ENCODE assay signal across 14 cellular contexts in the genomic region with DNA sequence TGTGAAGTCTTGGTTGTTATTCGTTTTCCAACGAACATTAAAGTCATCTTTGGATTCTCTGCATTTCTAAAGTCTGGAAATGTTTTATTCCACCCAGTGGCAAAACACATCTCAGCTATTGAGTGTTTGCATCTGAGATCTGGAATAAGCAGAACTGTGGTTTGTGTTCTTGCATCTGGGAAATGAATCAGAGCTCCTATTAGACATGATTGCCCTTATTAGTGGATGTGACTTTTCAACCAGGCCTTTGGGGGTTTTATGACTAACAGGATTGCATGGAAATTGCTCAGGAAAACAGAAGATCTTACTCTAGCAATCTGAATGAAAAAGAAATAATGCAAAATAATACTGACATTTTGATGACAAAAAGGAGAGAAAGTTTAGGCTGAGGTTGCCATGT.
DNase-seq lines count a peak whose midpoint lies in the region; ATAC-seq, FAIRE-seq and TF ChIP-seq lines count a peak whose summit lies in the region.
"Had no signal": no experiment of that assay in that cellular context is flagged by ENCODE, and none has a peak within 500 bp of the region (broad histone marks: within the 10 kb centered on the region; RNA-seq: fewer than 3 reads in every experiment).

No MANE protein-coding gene starts in this region.

- no peak overlapping the region for H3K4me2 ChIP-seq in fibroblast of lung (ENCODE audit: extremely low read depth, insufficient read depth, low read length)

- no peaks in the 10 kb centered on the region for H3K4me1 ChIP-seq in fibroblast of lung (ENCODE audit: control insufficient read depth, extremely low read depth, insufficient read depth, low read length)

- peak; percentile 62 for ATAC-seq in SK-N-SH treated with all-trans-retinoic acid at 6 μM for 48 hours
- ATAC-seq: activated CD8-positive, alpha-beta T cell treated with anti-CD3 and anti-CD28 coated beads, Interleukin-2, amount 10 ng/mL, durations not matched to agents 7 days and 5 days; natural killer cell treated with Interleukin-12 subunit alpha and Interleukin-12 subunit beta and Interleukin-15 and Interleukin-18, amount 100 ng/mL, for 72 hours; PC-3 had no signal

- H4K20me1 ChIP-seq in fibroblast of lung (ENCODE audit: control insufficient read depth, extremely low read depth, insufficient read depth, low read length) = no peaks in the 10 kb centered on the region

- H3K9me3 ChIP-seq in fibroblast of lung (ENCODE audit: control insufficient read depth, insufficient read depth, low read depth, low read length) = no peaks in the 10 kb centered on the region

- DNase-seq in EL (peak; percentile 82), fibroblast of lung (ENCODE audit: low read depth in 2 of 2) (peak; percentile 89), renal cortical epithelial cell (ENCODE audit: low read depth) (peak; percentile 93), NCI-H1694 (lab: John Stamatoyannopoulos, UW) (no peak), NCI-H2196 treated with DMSO at 0.1 percent for 48 hours (lab: John Stamatoyannopoulos, UW; ENCODE audit: unreplicated experiment) (no peak), frontal cortex (ENCODE audit: low spot score in 2 of 2) (no peak)
- no peak for DNase-seq in activated CD4-positive, alpha-beta T cell treated with anti-CD3 and anti-CD28 coated beads, Interleukin-2, amount 50 U/mL, for 48 hours
- DNase-seq: activated CD8-positive, alpha-beta T cell treated with anti-CD3 and anti-CD28 coated beads, Interleukin-2, amount 10 ng/mL, durations not matched to agents 7 days and 5 days; DMS79; NCI-H1436 treated with DMSO at 0.1 percent for 48 hours; PC-3 had no signal

- H3K27ac ChIP-seq in fibroblast of lung (ENCODE audit: insufficient read depth, low read length) = no peak overlapping the region
- H3K27ac ChIP-seq: VCaP had no signal

- no peak for FAIRE-seq in frontal cortex (lab: Jason Lieb, UNC)

- H3K36me3 ChIP-seq in fibroblast of lung (ENCODE audit: control insufficient read depth, insufficient read depth, low read length) = no peaks in the 10 kb centered on the region

- no peak overlapping the region for H3K9ac ChIP-seq in fibroblast of lung (ENCODE audit: insufficient read depth, low read length)

- no peak overlapping the region for H3K4me3 ChIP-seq in fibroblast of lung (replicated peaks in 1 of 4; ENCODE audit: control extremely low read depth in 1 of 4, insufficient read depth in 1 of 4, low read depth in 3 of 4, low read length in 4 of 4)

- H3K27me3 ChIP-seq in fibroblast of lung (ENCODE audit: control insufficient read depth, insufficient read depth, low read length) = no peaks in the 10 kb centered on the region

- no peaks in the 10 kb centered on the region for H3K79me2 ChIP-seq in fibroblast of lung (ENCODE audit: control insufficient read depth, insufficient read depth, low read length)

- no peak overlapping the region for H2AFZ ChIP-seq in fibroblast of lung (ENCODE audit: low read length)

- no peak for TF ChIP-seq CTCF in fibroblast of lung (conservative IDR thresholded peaks at IDR 0.05 in 1 of 2, IDR thresholded peaks at IDR 0.05 in 1 of 2; ENCODE audit: low read depth in 1 of 2, low read length in 2 of 2)

TF ChIP-seq in SK-N-SH treated with all-trans-retinoic acid at 6 μM for 48 hours, 23 proteins besides CTCF, POLR2A, EP300 and RAD21:
- TF ChIP-seq ESRRG (CRISPR knock-in tag; IDR thresholded peaks at IDR 0.05) (no peak), GLIS3 (CRISPR knock-in tag; IDR thresholded peaks at IDR 0.05) (no peak), ZFP3 (CRISPR knock-in tag; IDR thresholded peaks at IDR 0.05) (no peak), ARNTL (CRISPR knock-in tag; IDR thresholded peaks at IDR 0.05; ENCODE audit: borderline replicate concordance, low read depth) (no peak), BACH2 (CRISPR knock-in tag; IDR thresholded peaks at IDR 0.05; ENCODE audit: borderline replicate concordance) (no peak), TOX (CRISPR knock-in tag; IDR thresholded peaks at IDR 0.05; ENCODE audit: borderline replicate concordance) (no peak), ISL1 (CRISPR knock-in tag; IDR thresholded peaks at IDR 0.05) (no peak), ZC3H10 (CRISPR knock-in tag; IDR thresholded peaks at IDR 0.05) (no peak), ZFP30 (CRISPR knock-in tag; IDR thresholded peaks at IDR 0.05) (no peak), ZNF8 (CRISPR knock-in tag; IDR thresholded peaks at IDR 0.05) (no peak), SNAI2 (CRISPR knock-in tag; IDR thresholded peaks at IDR 0.05) (no peak)
- TF ChIP-seq, protein P1, sequence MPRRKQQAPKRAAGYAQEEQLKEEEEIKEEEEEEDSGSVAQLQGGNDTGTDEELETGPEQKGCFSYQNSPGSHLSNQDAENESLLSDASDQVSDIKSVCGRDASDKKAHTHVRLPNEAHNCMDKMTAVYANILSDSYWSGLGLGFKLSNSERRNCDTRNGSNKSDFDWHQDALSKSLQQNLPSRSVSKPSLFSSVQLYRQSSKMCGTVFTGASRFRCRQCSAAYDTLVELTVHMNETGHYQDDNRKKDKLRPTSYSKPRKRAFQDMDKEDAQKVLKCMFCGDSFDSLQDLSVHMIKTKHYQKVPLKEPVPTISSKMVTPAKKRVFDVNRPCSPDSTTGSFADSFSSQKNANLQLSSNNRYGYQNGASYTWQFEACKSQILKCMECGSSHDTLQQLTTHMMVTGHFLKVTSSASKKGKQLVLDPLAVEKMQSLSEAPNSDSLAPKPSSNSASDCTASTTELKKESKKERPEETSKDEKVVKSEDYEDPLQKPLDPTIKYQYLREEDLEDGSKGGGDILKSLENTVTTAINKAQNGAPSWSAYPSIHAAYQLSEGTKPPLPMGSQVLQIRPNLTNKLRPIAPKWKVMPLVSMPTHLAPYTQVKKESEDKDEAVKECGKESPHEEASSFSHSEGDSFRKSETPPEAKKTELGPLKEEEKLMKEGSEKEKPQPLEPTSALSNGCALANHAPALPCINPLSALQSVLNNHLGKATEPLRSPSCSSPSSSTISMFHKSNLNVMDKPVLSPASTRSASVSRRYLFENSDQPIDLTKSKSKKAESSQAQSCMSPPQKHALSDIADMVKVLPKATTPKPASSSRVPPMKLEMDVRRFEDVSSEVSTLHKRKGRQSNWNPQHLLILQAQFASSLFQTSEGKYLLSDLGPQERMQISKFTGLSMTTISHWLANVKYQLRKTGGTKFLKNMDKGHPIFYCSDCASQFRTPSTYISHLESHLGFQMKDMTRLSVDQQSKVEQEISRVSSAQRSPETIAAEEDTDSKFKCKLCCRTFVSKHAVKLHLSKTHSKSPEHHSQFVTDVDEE (CRISPR knock-in tag; IDR thresholded peaks at IDR 0.05) = no peak
- TF ChIP-seq, protein P2, sequence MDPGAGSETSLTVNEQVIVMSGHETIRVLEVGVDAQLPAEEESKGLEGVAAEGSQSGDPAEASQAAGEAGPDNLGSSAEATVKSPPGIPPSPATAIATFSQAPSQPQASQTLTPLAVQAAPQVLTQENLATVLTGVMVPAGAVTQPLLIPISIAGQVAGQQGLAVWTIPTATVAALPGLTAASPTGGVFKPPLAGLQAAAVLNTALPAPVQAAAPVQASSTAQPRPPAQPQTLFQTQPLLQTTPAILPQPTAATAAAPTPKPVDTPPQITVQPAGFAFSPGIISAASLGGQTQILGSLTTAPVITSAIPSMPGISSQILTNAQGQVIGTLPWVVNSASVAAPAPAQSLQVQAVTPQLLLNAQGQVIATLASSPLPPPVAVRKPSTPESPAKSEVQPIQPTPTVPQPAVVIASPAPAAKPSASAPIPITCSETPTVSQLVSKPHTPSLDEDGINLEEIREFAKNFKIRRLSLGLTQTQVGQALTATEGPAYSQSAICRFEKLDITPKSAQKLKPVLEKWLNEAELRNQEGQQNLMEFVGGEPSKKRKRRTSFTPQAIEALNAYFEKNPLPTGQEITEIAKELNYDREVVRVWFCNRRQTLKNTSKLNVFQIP (CRISPR knock-in tag; IDR thresholded peaks at IDR 0.05; ENCODE audit: borderline replicate concordance, low read depth) = no peak
- TF ChIP-seq, protein P3, sequence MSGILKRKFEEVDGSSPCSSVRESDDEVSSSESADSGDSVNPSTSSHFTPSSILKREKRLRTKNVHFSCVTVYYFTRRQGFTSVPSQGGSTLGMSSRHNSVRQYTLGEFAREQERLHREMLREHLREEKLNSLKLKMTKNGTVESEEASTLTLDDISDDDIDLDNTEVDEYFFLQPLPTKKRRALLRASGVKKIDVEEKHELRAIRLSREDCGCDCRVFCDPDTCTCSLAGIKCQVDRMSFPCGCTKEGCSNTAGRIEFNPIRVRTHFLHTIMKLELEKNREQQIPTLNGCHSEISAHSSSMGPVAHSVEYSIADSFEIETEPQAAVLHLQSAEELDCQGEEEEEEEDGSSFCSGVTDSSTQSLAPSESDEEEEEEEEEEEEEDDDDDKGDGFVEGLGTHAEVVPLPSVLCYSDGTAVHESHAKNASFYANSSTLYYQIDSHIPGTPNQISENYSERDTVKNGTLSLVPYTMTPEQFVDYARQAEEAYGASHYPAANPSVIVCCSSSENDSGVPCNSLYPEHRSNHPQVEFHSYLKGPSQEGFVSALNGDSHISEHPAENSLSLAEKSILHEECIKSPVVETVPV (CRISPR knock-in tag; IDR thresholded peaks at IDR 0.05) = no peak
- TF ChIP-seq, protein P4, sequence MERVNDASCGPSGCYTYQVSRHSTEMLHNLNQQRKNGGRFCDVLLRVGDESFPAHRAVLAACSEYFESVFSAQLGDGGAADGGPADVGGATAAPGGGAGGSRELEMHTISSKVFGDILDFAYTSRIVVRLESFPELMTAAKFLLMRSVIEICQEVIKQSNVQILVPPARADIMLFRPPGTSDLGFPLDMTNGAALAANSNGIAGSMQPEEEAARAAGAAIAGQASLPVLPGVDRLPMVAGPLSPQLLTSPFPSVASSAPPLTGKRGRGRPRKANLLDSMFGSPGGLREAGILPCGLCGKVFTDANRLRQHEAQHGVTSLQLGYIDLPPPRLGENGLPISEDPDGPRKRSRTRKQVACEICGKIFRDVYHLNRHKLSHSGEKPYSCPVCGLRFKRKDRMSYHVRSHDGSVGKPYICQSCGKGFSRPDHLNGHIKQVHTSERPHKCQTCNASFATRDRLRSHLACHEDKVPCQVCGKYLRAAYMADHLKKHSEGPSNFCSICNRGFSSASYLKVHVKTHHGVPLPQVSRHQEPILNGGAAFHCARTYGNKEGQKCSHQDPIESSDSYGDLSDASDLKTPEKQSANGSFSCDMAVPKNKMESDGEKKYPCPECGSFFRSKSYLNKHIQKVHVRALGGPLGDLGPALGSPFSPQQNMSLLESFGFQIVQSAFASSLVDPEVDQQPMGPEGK (CRISPR knock-in tag; IDR thresholded peaks at IDR 0.05; ENCODE audit: borderline replicate concordance) = no peak

Comparison
In these comparisons a context has a peak if more than half of its experiments do, and no peak if none do; other contexts are left out.
1. DNase-seq: peak in EL (single experiment), fibroblast of lung (2 of 2) and renal cortical epithelial cell (single experiment); none in activated CD4-positive, alpha-beta T cell treated with anti-CD3 and anti-CD28 coated beads, Interleukin-2, amount 50 U/mL, for 48 hours (0 of 2), NCI-H1694 (single experiment), NCI-H2196 treated with DMSO at 0.1 percent for 48 hours (single experiment) and frontal cortex (0 of 2).